ENCODE assay signal across 1 cellular context in the genomic region with DNA sequence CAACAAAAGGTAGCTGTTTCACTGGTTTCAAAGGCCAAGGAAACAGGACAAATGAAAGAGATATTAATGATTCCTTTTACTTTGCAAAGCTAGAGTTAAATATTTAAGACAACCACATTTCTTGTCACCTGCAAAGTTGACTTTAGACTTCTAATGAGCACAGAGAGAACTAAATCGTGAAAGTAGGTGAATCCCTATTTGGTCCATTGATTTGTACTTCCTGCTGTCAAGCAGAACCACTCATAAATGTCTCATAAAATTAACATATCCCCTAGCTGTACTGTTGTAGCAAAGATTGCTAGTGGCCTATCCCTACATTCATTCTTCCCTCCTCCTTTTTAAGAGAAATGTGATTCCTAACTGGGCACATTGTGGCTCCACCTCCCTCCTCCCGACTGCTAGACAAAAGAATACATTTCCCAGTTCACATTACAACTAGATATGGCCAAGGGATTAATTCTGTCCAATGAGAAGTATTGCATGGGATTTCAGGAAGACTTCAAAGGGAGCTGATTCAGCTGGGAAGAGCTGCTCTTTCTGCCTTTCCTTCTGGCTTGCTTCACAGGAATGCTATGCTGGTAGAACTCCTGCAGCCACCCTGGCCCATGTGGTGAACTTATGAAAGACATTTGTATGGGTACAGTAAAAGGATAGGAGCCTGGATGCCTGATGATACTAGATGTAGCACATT.
TF ChIP-seq lines count a peak whose summit lies in the region.

No MANE protein-coding gene starts in this region.

TF ChIP-seq in GM23338, 12 proteins besides CTCF, POLR2A, EP300 and RAD21 (continued from another document):
- TF ChIP-seq POLR2AphosphoS5 (IDR thresholded peaks at IDR 0.05; ENCODE audit: low read depth) (no peak), EZH2phosphoT487 (IDR thresholded peaks at IDR 0.05; ENCODE audit: unreplicated experiment) (no peak), ZNF331 (CRISPR knock-in tag; IDR thresholded peaks at IDR 0.05; ENCODE audit: low read depth) (no peak), CREB1 (CRISPR knock-in tag; IDR thresholded peaks at IDR 0.05; ENCODE audit: low read depth) (no peak), JUNB (IDR thresholded peaks at IDR 0.05; ENCODE audit: unreplicated experiment) (no peak), NANOG (IDR thresholded peaks at IDR 0.05; ENCODE audit: borderline replicate concordance) (no peak), STAT1 (IDR thresholded peaks at IDR 0.05; ENCODE audit: unreplicated experiment) (no peak), EZH2 (IDR thresholded peaks at IDR 0.05; ENCODE audit: low read depth, unreplicated experiment) (no peak)
- TF ChIP-seq, protein P1, sequence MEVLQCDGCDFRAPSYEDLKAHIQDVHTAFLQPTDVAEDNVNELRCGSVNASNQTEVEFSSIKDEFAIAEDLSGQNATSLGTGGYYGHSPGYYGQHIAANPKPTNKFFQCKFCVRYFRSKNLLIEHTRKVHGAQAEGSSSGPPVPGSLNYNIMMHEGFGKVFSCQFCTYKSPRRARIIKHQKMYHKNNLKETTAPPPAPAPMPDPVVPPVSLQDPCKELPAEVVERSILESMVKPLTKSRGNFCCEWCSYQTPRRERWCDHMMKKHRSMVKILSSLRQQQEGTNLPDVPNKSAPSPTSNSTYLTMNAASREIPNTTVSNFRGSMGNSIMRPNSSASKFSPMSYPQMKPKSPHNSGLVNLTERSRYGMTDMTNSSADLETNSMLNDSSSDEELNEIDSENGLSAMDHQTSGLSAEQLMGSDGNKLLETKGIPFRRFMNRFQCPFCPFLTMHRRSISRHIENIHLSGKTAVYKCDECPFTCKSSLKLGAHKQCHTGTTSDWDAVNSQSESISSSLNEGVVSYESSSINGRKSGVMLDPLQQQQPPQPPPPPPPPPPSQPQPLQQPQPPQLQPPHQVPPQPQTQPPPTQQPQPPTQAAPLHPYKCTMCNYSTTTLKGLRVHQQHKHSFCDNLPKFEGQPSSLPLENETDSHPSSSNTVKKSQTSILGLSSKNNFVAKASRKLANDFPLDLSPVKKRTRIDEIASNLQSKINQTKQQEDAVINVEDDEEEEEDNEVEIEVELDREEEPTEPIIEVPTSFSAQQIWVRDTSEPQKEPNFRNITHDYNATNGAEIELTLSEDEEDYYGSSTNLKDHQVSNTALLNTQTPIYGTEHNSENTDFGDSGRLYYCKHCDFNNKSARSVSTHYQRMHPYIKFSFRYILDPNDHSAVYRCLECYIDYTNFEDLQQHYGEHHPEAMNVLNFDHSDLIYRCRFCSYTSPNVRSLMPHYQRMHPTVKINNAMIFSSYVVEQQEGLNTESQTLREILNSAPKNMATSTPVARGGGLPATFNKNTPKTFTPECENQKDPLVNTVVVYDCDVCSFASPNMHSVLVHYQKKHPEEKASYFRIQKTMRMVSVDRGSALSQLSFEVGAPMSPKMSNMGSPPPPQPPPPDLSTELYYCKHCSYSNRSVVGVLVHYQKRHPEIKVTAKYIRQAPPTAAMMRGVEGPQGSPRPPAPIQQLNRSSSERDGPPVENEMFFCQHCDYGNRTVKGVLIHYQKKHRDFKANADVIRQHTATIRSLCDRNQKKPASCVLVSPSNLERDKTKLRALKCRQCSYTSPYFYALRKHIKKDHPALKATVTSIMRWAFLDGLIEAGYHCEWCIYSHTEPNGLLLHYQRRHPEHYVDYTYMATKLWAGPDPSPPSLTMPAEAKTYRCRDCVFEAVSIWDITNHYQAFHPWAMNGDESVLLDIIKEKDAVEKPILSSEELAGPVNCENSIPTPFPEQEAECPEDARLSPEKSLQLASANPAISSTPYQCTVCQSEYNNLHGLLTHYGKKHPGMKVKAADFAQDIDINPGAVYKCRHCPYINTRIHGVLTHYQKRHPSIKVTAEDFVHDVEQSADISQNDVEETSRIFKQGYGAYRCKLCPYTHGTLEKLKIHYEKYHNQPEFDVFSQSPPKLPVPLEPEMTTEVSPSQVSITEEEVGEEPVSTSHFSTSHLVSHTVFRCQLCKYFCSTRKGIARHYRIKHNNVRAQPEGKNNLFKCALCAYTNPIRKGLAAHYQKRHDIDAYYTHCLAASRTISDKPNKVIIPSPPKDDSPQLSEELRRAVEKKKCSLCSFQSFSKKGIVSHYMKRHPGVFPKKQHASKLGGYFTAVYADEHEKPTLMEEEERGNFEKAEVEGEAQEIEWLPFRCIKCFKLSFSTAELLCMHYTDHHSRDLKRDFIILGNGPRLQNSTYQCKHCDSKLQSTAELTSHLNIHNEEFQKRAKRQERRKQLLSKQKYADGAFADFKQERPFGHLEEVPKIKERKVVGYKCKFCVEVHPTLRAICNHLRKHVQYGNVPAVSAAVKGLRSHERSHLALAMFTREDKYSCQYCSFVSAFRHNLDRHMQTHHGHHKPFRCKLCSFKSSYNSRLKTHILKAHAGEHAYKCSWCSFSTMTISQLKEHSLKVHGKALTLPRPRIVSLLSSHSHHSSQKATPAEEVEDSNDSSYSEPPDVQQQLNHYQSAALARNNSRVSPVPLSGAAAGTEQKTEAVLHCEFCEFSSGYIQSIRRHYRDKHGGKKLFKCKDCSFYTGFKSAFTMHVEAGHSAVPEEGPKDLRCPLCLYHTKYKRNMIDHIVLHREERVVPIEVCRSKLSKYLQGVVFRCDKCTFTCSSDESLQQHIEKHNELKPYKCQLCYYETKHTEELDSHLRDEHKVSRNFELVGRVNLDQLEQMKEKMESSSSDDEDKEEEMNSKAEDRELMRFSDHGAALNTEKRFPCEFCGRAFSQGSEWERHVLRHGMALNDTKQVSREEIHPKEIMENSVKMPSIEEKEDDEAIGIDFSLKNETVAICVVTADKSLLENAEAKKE (CRISPR knock-in tag; IDR thresholded peaks at IDR 0.05) = no peak
